In the genomic region with DNA sequence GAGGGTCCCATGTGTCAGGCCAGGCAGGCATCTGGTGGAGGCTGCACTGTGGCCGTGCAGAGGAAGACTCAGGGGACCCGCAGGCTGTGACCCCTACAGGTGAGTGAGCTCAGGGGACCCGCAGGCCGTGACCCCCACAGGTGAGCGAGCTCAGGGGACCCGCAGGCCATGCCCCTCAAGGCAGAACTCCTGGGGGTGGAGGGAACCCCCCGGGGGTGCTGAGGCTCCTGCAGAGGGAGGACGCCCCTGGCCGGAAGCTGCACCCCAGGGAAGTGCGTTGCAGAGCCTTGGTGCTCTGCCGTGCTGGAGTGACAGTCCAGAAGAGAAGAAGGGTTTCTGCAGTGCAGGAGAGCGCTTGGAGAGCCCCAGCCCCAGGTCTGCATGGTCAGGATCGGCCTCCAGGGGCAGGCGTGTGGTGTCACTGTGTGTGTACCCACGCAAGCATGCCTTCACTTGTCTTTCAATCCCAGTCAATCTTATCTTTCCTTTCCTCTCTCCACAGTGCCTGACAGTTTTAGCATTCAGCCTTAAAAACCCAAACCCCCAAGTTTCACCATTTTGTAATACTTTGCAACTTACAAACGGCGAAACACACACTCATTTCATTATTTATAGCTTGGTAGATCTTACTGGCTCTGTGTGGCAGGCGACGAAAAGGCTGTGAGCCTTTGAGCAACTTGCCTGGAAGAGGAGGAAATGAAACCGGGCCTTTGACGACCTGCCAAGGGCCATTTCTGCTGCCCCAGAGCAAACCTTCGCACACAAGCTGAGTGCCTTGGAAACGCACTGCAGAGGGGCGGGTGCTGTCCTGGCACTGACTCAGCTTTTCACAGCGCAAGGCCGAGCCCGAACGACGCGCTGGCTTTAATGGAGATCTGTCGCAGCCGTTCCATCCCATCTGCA, we compare ENCODE assay signal across 8 cellular contexts.
DNase-seq lines count a peak whose midpoint lies in the region; ATAC-seq and TF ChIP-seq lines count a peak whose summit lies in the region.

No MANE protein-coding gene starts in this region.

- TF ChIP-seq CTCF in HFF-Myc (IDR thresholded peaks at IDR 0.05; ENCODE audit: low read depth, low read length, missing control alignments) = peak; percentile 2
- TF ChIP-seq CTCF in foreskin keratinocyte (conservative IDR thresholded peaks at IDR 0.05) = peak; percentile 57
- no peak for TF ChIP-seq CTCF in activated CD8-positive, alpha-beta T cell treated with anti-CD3 and anti-CD28 coated beads for 36 hours (IDR thresholded peaks at IDR 0.05)

- no peak overlapping the region for H3K27ac Mint-ChIP-seq in activated CD8-positive, alpha-beta T cell treated with anti-CD3 and anti-CD28 coated beads for 36 hours

- POLR2A ChIA-PET in activated CD8-positive, alpha-beta T cell treated with anti-CD3 and anti-CD28 coated beads for 36 hours (lab: Charles Lee) = no interaction called here

- DNase-seq in HFF-Myc (ENCODE audit: extremely low read depth, low read depth) = no peak
- peak; percentile 39 to 67 for DNase-seq in SHP77 (lab: John Stamatoyannopoulos, UW)
- DNase-seq in foreskin keratinocyte = peak; percentile 20 to 49
- DNase-seq in renal cortical epithelial cell (ENCODE audit: low read depth) = peak; percentile 49
- no peak for DNase-seq in activated CD8-positive, alpha-beta T cell treated with anti-CD3 and anti-CD28 coated beads for 36 hours
- DNase-seq in T-helper 1 cell = no peak

- H3K27me3 Mint-ChIP-seq in activated CD8-positive, alpha-beta T cell treated with anti-CD3 and anti-CD28 coated beads for 36 hours = no peaks in the 10 kb centered on the region

- ATAC-seq in foreskin keratinocyte = peak; percentile 85
- ATAC-seq in HG03095 (IDR thresholded peaks at IDR 0.05; ENCODE audit: unreplicated experiment) = no peak
- ATAC-seq in HG02973 (IDR thresholded peaks at IDR 0.05; ENCODE audit: unreplicated experiment) = no peak
- ATAC-seq in activated CD8-positive, alpha-beta T cell treated with anti-CD3 and anti-CD28 coated beads for 36 hours = no peak

- intact Hi-C loops in activated CD8-positive, alpha-beta T cell treated with anti-CD3 and anti-CD28 coated beads for 36 hours (cut with micrococcal nuclease) = loop anchor here (5.0 kb wide), 3 partner anchors 233 to 643 kb away; no protein-coding TSS in a partner anchor

- CTCF ChIA-PET in activated CD8-positive, alpha-beta T cell treated with anti-CD3 and anti-CD28 coated beads for 36 hours (lab: Charles Lee) = interaction anchor here (2.0 to 6.9 kb wide), 2 partner anchors 273 to 446 kb away, joined by 6 to 259 read pairs; no protein-coding TSS in a partner anchor

- no peak overlapping the region for H3K4me3 Mint-ChIP-seq in activated CD8-positive, alpha-beta T cell treated with anti-CD3 and anti-CD28 coated beads for 36 hours

- no peaks in the 10 kb centered on the region for H3K36me3 Mint-ChIP-seq in activated CD8-positive, alpha-beta T cell treated with anti-CD3 and anti-CD28 coated beads for 36 hours (ENCODE audit: low read depth)

- H3K4me3 ChIP-seq in HFF-Myc (replicated peaks; ENCODE audit: low read depth, low read length) = no peak overlapping the region

- no peaks in the 10 kb centered on the region for H3K27me3 ChIP-seq in foreskin keratinocyte

- peaks cover 2% of the 10 kb centered on the region for H3K4me1 ChIP-seq in foreskin keratinocyte

- no peaks in the 10 kb centered on the region for H3K4me1 Mint-ChIP-seq in activated CD8-positive, alpha-beta T cell treated with anti-CD3 and anti-CD28 coated beads for 36 hours (ENCODE audit: low read depth)

- H3K9me3 Mint-ChIP-seq in activated CD8-positive, alpha-beta T cell treated with anti-CD3 and anti-CD28 coated beads for 36 hours = no peaks in the 10 kb centered on the region

- no peak overlapping the region for H3K27ac ChIP-seq in foreskin keratinocyte

Comparison
In these comparisons a context has a peak if more than half of its experiments do, and no peak if none do; other contexts are left out.
1. DNase-seq: peak in SHP77 (2 of 2), foreskin keratinocyte (2 of 2) and renal cortical epithelial cell (single experiment); none in HFF-Myc (single experiment), activated CD8-positive, alpha-beta T cell treated with anti-CD3 and anti-CD28 coated beads for 36 hours (single experiment) and T-helper 1 cell (0 of 5).